ENCODE assay signal across 8 cellular contexts in genomic region chr22:27113211-27114030, GRCh38.
DNase-seq lines count a peak whose midpoint lies in the region; ATAC-seq and TF ChIP-seq lines count a peak whose summit lies in the region.

No MANE protein-coding gene starts in this region.

- H3K27me3 Mint-ChIP-seq in activated T-helper 17 cell treated with anti-CD3 and anti-CD28 coated beads, Interleukin-2, amount 50 U/mL, for 72 hours = peaks cover 16% of the 10 kb centered on the region

- H3K4me3 Mint-ChIP-seq in activated T-helper 17 cell treated with anti-CD3 and anti-CD28 coated beads, Interleukin-2, amount 50 U/mL, for 72 hours = no peak overlapping the region

- H3K4me1 Mint-ChIP-seq in activated T-helper 17 cell treated with anti-CD3 and anti-CD28 coated beads, Interleukin-2, amount 50 U/mL, for 72 hours = no peaks in the 10 kb centered on the region

- DNase-seq in DMS153 (lab: John Stamatoyannopoulos, UW) (peak; percentile 16), DMS153 treated with DMSO at 0.1 percent for 48 hours (lab: John Stamatoyannopoulos, UW; ENCODE audit: unreplicated experiment) (no peak), anterior cingulate cortex (lab: John Stamatoyannopoulos, UW) (peak in 45 of 58 donors; percentile 12 to 85 (median 48)), kidney epithelial cell (ENCODE audit: low read depth) (peak; percentile 93), superior temporal gyrus (ENCODE audit: extremely low spot score) (peak; percentile 85), D341Med (ENCODE audit: low spot score) (no peak)

- ATAC-seq in activated T-helper 17 cell treated with anti-CD3 and anti-CD28 coated beads, Interleukin-2, amount 50 U/mL, for 72 hours (replicated peaks) = no peak
- no peak for ATAC-seq in HG03045 (IDR thresholded peaks at IDR 0.05; ENCODE audit: unreplicated experiment)

- H3K27ac Mint-ChIP-seq in activated T-helper 17 cell treated with anti-CD3 and anti-CD28 coated beads, Interleukin-2, amount 50 U/mL, for 72 hours = no peak overlapping the region

- no peak for TF ChIP-seq CTCF in kidney epithelial cell (IDR thresholded peaks at IDR 0.05; ENCODE audit: insufficient read depth, low read length, poor library complexity, severe bottlenecking)

- H3K4me3 ChIP-seq in kidney epithelial cell (ENCODE audit: low read depth, low read length) = no peak overlapping the region

- no peaks in the 10 kb centered on the region for H3K36me3 Mint-ChIP-seq in activated T-helper 17 cell treated with anti-CD3 and anti-CD28 coated beads, Interleukin-2, amount 50 U/mL, for 72 hours (ENCODE audit: low read depth)

- peaks cover 8% of the 10 kb centered on the region for H3K9me3 Mint-ChIP-seq in activated T-helper 17 cell treated with anti-CD3 and anti-CD28 coated beads, Interleukin-2, amount 50 U/mL, for 72 hours

- no peaks in the 10 kb centered on the region for H3K27me3 ChIP-seq in kidney epithelial cell (ENCODE audit: control insufficient read depth, insufficient read depth, low read length)

- no peaks in the 10 kb centered on the region for H3K36me3 ChIP-seq in kidney epithelial cell (ENCODE audit: control insufficient read depth, insufficient read depth, low read length)

Comparison
In these comparisons a context has a peak if more than half of its experiments do, and no peak if none do; other contexts are left out.
1. DNase-seq: peak in DMS153 (single experiment), anterior cingulate cortex (45 of 58), kidney epithelial cell (single experiment) and superior temporal gyrus (single experiment); none in DMS153 treated with DMSO at 0.1 percent for 48 hours (single experiment) and D341Med (single experiment).